ENCODE assay signal across 15 cellular contexts in genomic region chr4:20698820-20699219, GRCh38. TPM values are rescaled to one million over a fixed set of nuclear protein-coding genes. Genes with fewer than 3 reads are reported as not detected.
DNase-seq lines count a peak whose midpoint lies in the region; ATAC-seq, FAIRE-seq and TF ChIP-seq lines count a peak whose summit lies in the region.
"Had no signal": no experiment of that assay in that cellular context is flagged by ENCODE, and none has a peak within 500 bp of the region (broad histone marks: within the 10 kb centered on the region; RNA-seq: fewer than 3 reads in every experiment).

No MANE protein-coding gene starts in this region.

- no peak overlapping the region for H3K4me2 ChIP-seq in neural progenitor cell

- H3F3A ChIP-seq in neural progenitor cell (ENCODE audit: low read depth) = no peaks in the 10 kb centered on the region

- H3K4me1 Mint-ChIP-seq in T-helper 2 cell treated with Interferon-gamma antibody and Interleukin-4, amounts not matched to agents 5 μg/mL and 100 μg/mL, for 36 hours (ENCODE audit: low read depth) = peaks cover 15% of the 10 kb centered on the region
- H3K4me1 Mint-ChIP-seq in brain = peaks cover 44% of the 10 kb centered on the region
- peaks cover 25% of the 10 kb centered on the region for H3K4me1 Mint-ChIP-seq in neural progenitor cell

- peak overlapping the region; percentile 2 for H2AFZ ChIP-seq in neural progenitor cell (replicated peaks)

- no peaks in the 10 kb centered on the region for H3K9me3 ChIP-seq in neural progenitor cell (ENCODE audit: low read depth)
- H3K9me3 ChIP-seq: A549, left ventricle myocardium inferior had no signal

- no peaks in the 10 kb centered on the region for H4K20me1 ChIP-seq in neural progenitor cell (ENCODE audit: low read depth)

- FAIRE-seq in GM12891 (lab: Jason Lieb, UNC) = no peak
- FAIRE-seq: A549 had no signal

- ATAC-seq in HG03097 (IDR thresholded peaks at IDR 0.05; ENCODE audit: low FRiP score, unreplicated experiment) = no peak
- ATAC-seq: right cardiac atrium had no signal

- DNase-seq in T-helper 2 cell treated with Interferon-gamma antibody and Interleukin-4, amounts not matched to agents 5 μg/mL and 100 μg/mL, for 36 hours (ENCODE audit: low spot score) = no peak
- DNase-seq in T-helper 2 cell (no peak), NB4 (ENCODE audit: low read depth) (peak; percentile 23), neural progenitor cell (ENCODE audit: low spot score) (no peak), HPDE6-E6E7 (ENCODE audit: extremely low spot score) (no peak), GM12891 (ENCODE audit: insufficient read length, low spot score) (no peak)
- DNase-seq: dorsolateral prefrontal cortex; left ventricle myocardium inferior; NCI-H1092; NCI-H2171 treated with DMSO at 0.1 percent for 48 hours; right cardiac atrium; stimulated activated CD4-positive, alpha-beta T cell treated with anti-CD3 and anti-CD28 coated beads, Interleukin-1b, Interleukin-23, amount 100 ng/mL, for 48 hours had no signal

- no peaks in the 10 kb centered on the region for H3K36me3 ChIP-seq in neural progenitor cell
- H3K36me3 ChIP-seq: left ventricle myocardium inferior had no signal

- H3K27me3 ChIP-seq in neural progenitor cell = no peaks in the 10 kb centered on the region

- H3K4me1 ChIP-seq in neural progenitor cell = peaks cover 5% of the 10 kb centered on the region

- no peaks in the 10 kb centered on the region for H3K27me3 Mint-ChIP-seq in T-helper 2 cell treated with Interferon-gamma antibody and Interleukin-4, amounts not matched to agents 5 μg/mL and 100 μg/mL, for 36 hours (ENCODE audit: low read depth)
- H3K27me3 Mint-ChIP-seq in brain = no peaks in the 10 kb centered on the region
- H3K27me3 Mint-ChIP-seq in neural progenitor cell (ENCODE audit: insufficient read depth, low read depth) = no peaks in the 10 kb centered on the region

- H3K4me3 ChIP-seq in NB4 (ENCODE audit: low read depth, low read length) (no peak overlapping the region), neural progenitor cell (no peak overlapping the region)

- H3K27ac ChIP-seq in neural progenitor cell = no peak overlapping the region
- H3K27ac ChIP-seq: left ventricle myocardium inferior had no signal

- peaks cover 34% of the 10 kb centered on the region for H3K79me2 ChIP-seq in neural progenitor cell (ENCODE audit: low read depth)

- H3K36me3 Mint-ChIP-seq in T-helper 2 cell treated with Interferon-gamma antibody and Interleukin-4, amounts not matched to agents 5 μg/mL and 100 μg/mL, for 36 hours (ENCODE audit: low read depth) = no peaks in the 10 kb centered on the region
- H3K36me3 Mint-ChIP-seq in brain (peaks cover 2% of the 10 kb centered on the region), neural progenitor cell (no peaks in the 10 kb centered on the region)

- H3K27ac Mint-ChIP-seq in T-helper 2 cell treated with Interferon-gamma antibody and Interleukin-4, amounts not matched to agents 5 μg/mL and 100 μg/mL, for 36 hours = no peak overlapping the region
- H3K27ac Mint-ChIP-seq in brain (peak overlapping the region; percentile 31 to 99 (median 84)), neural progenitor cell (peak overlapping the region; percentile 93)

- H3K9ac ChIP-seq in neural progenitor cell = no peak overlapping the region

- H3K4me3 Mint-ChIP-seq in T-helper 2 cell treated with Interferon-gamma antibody and Interleukin-4, amounts not matched to agents 5 μg/mL and 100 μg/mL, for 36 hours = peak overlapping the region; percentile 49
- H3K4me3 Mint-ChIP-seq in brain (peak overlapping the region; percentile 77 to 99 (median 82)), neural progenitor cell (peak overlapping the region; percentile 75)

- no peak for TF ChIP-seq POLR2A in NB4 (IDR thresholded peaks at IDR 0.05; ENCODE audit: extremely low read depth, insufficient read length)
- no peak for TF ChIP-seq POLR2A in GM12891 (IDR thresholded peaks at IDR 0.05; ENCODE audit: low read depth, low read length)

- no peaks in the 10 kb centered on the region for H3K9me3 Mint-ChIP-seq in T-helper 2 cell treated with Interferon-gamma antibody and Interleukin-4, amounts not matched to agents 5 μg/mL and 100 μg/mL, for 36 hours
- H3K9me3 Mint-ChIP-seq in brain (peaks cover 0 to 3% (median 0%) of the 10 kb centered on the region in 5 experiments), neural progenitor cell (no peaks in the 10 kb centered on the region)

- TF ChIP-seq CTCF in NB4 (IDR thresholded peaks at IDR 0.05; ENCODE audit: low read depth, low read length) = no peak
- no peak for TF ChIP-seq CTCF in brain (conservative IDR thresholded peaks at IDR 0.05)
- no peak for TF ChIP-seq CTCF in neural progenitor cell (IDR thresholded peaks at IDR 0.05)

TF ChIP-seq in GM12891, 5 proteins besides CTCF, POLR2A, EP300 and RAD21:
- TF ChIP-seq TAF1 (IDR thresholded peaks at IDR 0.05; ENCODE audit: low read depth, low read length) (no peak), POU2F2 (IDR thresholded peaks at IDR 0.05; ENCODE audit: low read depth, low read length) (no peak), SPI1 (IDR thresholded peaks at IDR 0.05; ENCODE audit: low read depth, low read length) (no peak), POLR2AphosphoS5 (IDR thresholded peaks at IDR 0.05; ENCODE audit: low read depth, low read length) (no peak), PAX5 (IDR thresholded peaks at IDR 0.05; ENCODE audit: insufficient read depth, low read length, severe bottlenecking) (no peak)

RNA-seq across cellular contexts. Expression of gene PACRGL, which starts 1.4 kb away (rescaled TPM):
- 14.0 TPM for polyA plus RNA-seq in brain (ENCODE audit: insufficient read depth, low read depth, low replicate concordance)
- 23.3 and 27.0 TPM in 2 replicates for total RNA-seq in neural progenitor cell (ENCODE audit: low replicate concordance)
- 4.6 TPM for polyA plus RNA-seq in GM12891 (2012; ENCODE audit: low read depth, missing spikeins)
